Comparison of ENCODE assay signal across 1 cellular context in genomic region chr7:90536449-90536848, GRCh38.
A peak's percentile ranks its signal among the peaks of the same experiment; 100 is the strongest.
TF ChIP-seq lines count a peak whose summit lies in the region.

No MANE protein-coding gene starts in this region.

TF ChIP-seq in GM12878, 131 proteins besides CTCF, POLR2A, EP300 and RAD21 (continued from another document):
- TF ChIP-seq PML (IDR thresholded peaks at IDR 0.05; ENCODE audit: low read length) (no peak), TCF7 (IDR thresholded peaks at IDR 0.05; ENCODE audit: borderline replicate concordance) (no peak), REST (IDR thresholded peaks at IDR 0.05; ENCODE audit: low read depth, low read length) (no peak), POLR2AphosphoS5 (IDR thresholded peaks at IDR 0.05; ENCODE audit: low read length) (no peak), ETV6 (conservative IDR thresholded peaks at IDR 0.05 in 1 of 2, IDR thresholded peaks at IDR 0.05 in 1 of 2; ENCODE audit: borderline replicate concordance in 1 of 2, low read depth in 1 of 2) (no peak), YBX1 (IDR thresholded peaks at IDR 0.05) (no peak), NR2C2 (IDR thresholded peaks at IDR 0.05; ENCODE audit: borderline replicate concordance, control insufficient read depth, insufficient read length, low read depth) (no peak), E4F1 (IDR thresholded peaks at IDR 0.05; ENCODE audit: borderline replicate concordance, partially characterized antibody) (no peak), NFXL1 (IDR thresholded peaks at IDR 0.05; ENCODE audit: borderline replicate concordance) (no peak), PBX3 (IDR thresholded peaks at IDR 0.05; ENCODE audit: insufficient replicate concordance, low read depth, low read length) (no peak), BCL11A (IDR thresholded peaks at IDR 0.05; ENCODE audit: low read depth, low read length) (0 out of 2 replicates have a peak, but pooled peaks have one; percentile 19), HDAC6 (IDR thresholded peaks at IDR 0.05; ENCODE audit: unreplicated experiment) (no peak), ATF7 (IDR thresholded peaks at IDR 0.05; ENCODE audit: low read depth) (0 out of 2 replicates have a peak, but pooled peaks have one; percentile 16), RBBP5 (conservative IDR thresholded peaks at IDR 0.05) (no peak), BCLAF1 (IDR thresholded peaks at IDR 0.05) (no peak), MEF2A (IDR thresholded peaks at IDR 0.05; ENCODE audit: insufficient read depth, low read depth, low read length) (no peak), E2F8 (IDR thresholded peaks at IDR 0.05; ENCODE audit: low read depth, partially characterized antibody) (no peak), MTA2 (IDR thresholded peaks at IDR 0.05; ENCODE audit: low read depth) (peak; percentile 75; the same call in 1 of the 2 replicates), SMAD1 (IDR thresholded peaks at IDR 0.05; ENCODE audit: low read depth, partially characterized antibody) (no peak), BCL3 (IDR thresholded peaks at IDR 0.05; ENCODE audit: borderline replicate concordance, insufficient read depth, low read depth, low read length, poor library complexity, severe bottlenecking) (no peak), SREBF1 (IDR thresholded peaks at IDR 0.05; ENCODE audit: low read length) (no peak)
